Comparison of ENCODE assay signal across 1 cellular context in genomic region chr13:98097749-98098148, GRCh38.
TF ChIP-seq lines count a peak whose summit lies in the region.

No MANE protein-coding gene starts in this region.

TF ChIP-seq in WTC11, 78 proteins besides CTCF, POLR2A, EP300 and RAD21 (continued from another document):
- TF ChIP-seq ARID4B (CRISPR knock-in tag; IDR thresholded peaks at IDR 0.05; ENCODE audit: borderline replicate concordance), result no peak
